Comparison of ENCODE assay signal across 3 cellular contexts in genomic region chr12:56793124-56793523, GRCh38. TPM values are rescaled to one million over a fixed set of nuclear protein-coding genes. Genes with fewer than 3 reads are reported as not detected.
"Had no signal": no experiment of that assay in that cellular context is flagged by ENCODE, and none has a peak within 500 bp of the region (broad histone marks: within the 10 kb centered on the region; RNA-seq: fewer than 3 reads in every experiment).

No MANE protein-coding gene starts in this region.

RNA-seq across cellular contexts. Expression of gene HSD17B6, which starts 30.0 kb away (rescaled TPM):
- total RNA-seq: glomerular endothelial cell, left ventricle myocardium inferior, lung microvascular endothelial cell had no signal
